Comparison of ENCODE assay signal across 27 cellular contexts in the genomic region with DNA sequence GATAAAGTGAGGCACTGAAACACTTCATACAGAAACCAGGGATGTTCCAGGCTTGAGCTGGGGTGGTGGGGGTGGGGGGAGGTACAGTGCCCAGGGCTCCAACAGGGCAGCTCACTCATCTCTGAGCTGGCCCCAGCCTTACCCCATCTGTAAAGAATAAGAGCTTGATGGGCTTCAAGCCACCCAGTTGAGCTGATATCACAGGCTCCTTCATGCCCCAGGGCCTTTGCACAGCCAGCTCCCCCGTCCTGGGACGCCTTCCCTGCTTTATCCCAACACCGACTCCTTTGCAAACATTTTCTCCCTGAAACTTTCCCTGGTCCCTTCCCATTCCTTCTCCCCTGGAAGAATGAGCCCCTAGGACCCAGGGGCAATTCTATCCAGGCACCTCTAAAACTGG.
DNase-seq lines count a peak whose midpoint lies in the region; ATAC-seq, FAIRE-seq and TF ChIP-seq lines count a peak whose summit lies in the region.
"Had no signal": no experiment of that assay in that cellular context is flagged by ENCODE, and none has a peak within 500 bp of the region (broad histone marks: within the 10 kb centered on the region; RNA-seq: fewer than 3 reads in every experiment).

No MANE protein-coding gene starts in this region.

- TF ChIP-seq EP300 in HepG2 (IDR thresholded peaks at IDR 0.05; ENCODE audit: low read depth in 2 of 2, low read length in 2 of 2) = no peak
- no peak for TF ChIP-seq EP300 in HepG2 (CRISPR knock-in tag; IDR thresholded peaks at IDR 0.05; ENCODE audit: borderline replicate concordance)

- H3K4me2 ChIP-seq in HepG2 (ENCODE audit: low read depth, low read length) = no peak overlapping the region
- H3K4me2 ChIP-seq: BLaER1 had no signal

- no peak for TF ChIP-seq RAD21 in HepG2 (CRISPR knock-in tag; IDR thresholded peaks at IDR 0.05)

- H3K4me1 Mint-ChIP-seq in nephron progenitor cell = peaks cover 15% of the 10 kb centered on the region
- no peaks in the 10 kb centered on the region for H3K4me1 Mint-ChIP-seq in activated T-helper 2 cell treated with anti-CD3 and anti-CD28 coated beads, Interferon-gamma antibody, Interleukin-2, Interleukin-4, amounts not matched to agents 10 μg/mL and 5 μg/mL and 100 μg/mL, durations not matched to agents 14 hours and 24 hours and 36 hours (ENCODE audit: low read depth)
- H3K4me1 Mint-ChIP-seq: CD4-positive, CD25-positive, alpha-beta regulatory T cell; CD8-positive, alpha-beta memory T cell had no signal

- DNase-seq in HepG2 (ENCODE audit: low spot score) = no peak
- DNase-seq in right lobe of liver = no peak
- DNase-seq in RPMI7951 (ENCODE audit: low read depth) = peak; percentile 11
- DNase-seq in nephron progenitor cell = no peak
- no peak for DNase-seq in pancreas
- no peak for DNase-seq in activated T-helper 2 cell treated with anti-CD3 and anti-CD28 coated beads, Interferon-gamma antibody, Interleukin-2, Interleukin-4, amounts not matched to agents 10 μg/mL and 5 μg/mL and 100 μg/mL, durations not matched to agents 14 hours and 24 hours and 36 hours (ENCODE audit: low spot score)
- DNase-seq: ACHN; BE2C; C1 segment of cervical spinal cord; CD4-positive, alpha-beta memory T cell; CD4-positive, CD25-positive, alpha-beta regulatory T cell; CD8-positive, alpha-beta memory T cell; COR-L47; DMS 273 treated with DMSO at 0.1 percent for 48 hours; DMS153; DMS53; DMS79; DND-41; EL; GDM1 had no signal

- H3K9ac ChIP-seq in HepG2 (ENCODE audit: insufficient read depth, low read depth, low read length) = no peak overlapping the region
- H3K9ac ChIP-seq: BLaER1 had no signal

- no peaks in the 10 kb centered on the region for H3K79me2 ChIP-seq in HepG2 (ENCODE audit: insufficient read depth, low read length)

- ATAC-seq in HepG2 (no peak), right lobe of liver (no peak), HG03139 (IDR thresholded peaks at IDR 0.05; ENCODE audit: unreplicated experiment) (no peak), pancreas (no peak)
- ATAC-seq: GM12878 had no signal

- WGBS in HepG2 (ENCODE audit: low lambda C conversion rate) = 57% methylated on average over 3 of the region's 3 CpGs
- WGBS in right lobe of liver (ENCODE audit: insufficient coverage, low coverage, low lambda C conversion rate, missing lambda C conversion rate) = 68% methylated on average over 3 of the region's 3 CpGs
- WGBS in pancreas, 2 donors = 89 to 93% methylated on average over 3 of the region's 3 CpGs

- peak overlapping the region; percentile 25 for H3K27ac Mint-ChIP-seq in nephron progenitor cell
- H3K27ac Mint-ChIP-seq in activated T-helper 2 cell treated with anti-CD3 and anti-CD28 coated beads, Interferon-gamma antibody, Interleukin-2, Interleukin-4, amounts not matched to agents 10 μg/mL and 5 μg/mL and 100 μg/mL, durations not matched to agents 14 hours and 24 hours and 36 hours = no peak overlapping the region
- H3K27ac Mint-ChIP-seq: CD14-positive monocyte; CD4-positive, CD25-positive, alpha-beta regulatory T cell; CD8-positive, alpha-beta memory T cell had no signal

- H3K4me3 ChIP-seq in HepG2 (replicated peaks in 1 of 3; ENCODE audit: insufficient read depth in 1 of 3, low read depth in 2 of 3, low read length in 3 of 3) = no peak overlapping the region
- no peak overlapping the region for H3K4me3 ChIP-seq in right lobe of liver
- no peak overlapping the region for H3K4me3 ChIP-seq in pancreas
- H3K4me3 ChIP-seq: BLaER1, GM12878 had no signal

- H3K27ac ChIP-seq in HepG2 (ENCODE audit: extremely low read length, insufficient read depth, low read length) (no peak overlapping the region), right lobe of liver (no peak overlapping the region), pancreas (no peak overlapping the region)
- H3K27ac ChIP-seq: 22Rv1, BLaER1 had no signal

- H3K4me1 ChIP-seq in HepG2 (ENCODE audit: insufficient read depth, low read length) = peaks cover 54% of the 10 kb centered on the region
- peaks cover 0 to 8% (median 0%) of the 10 kb centered on the region in 4 donors for H3K4me1 ChIP-seq in right lobe of liver
- no peaks in the 10 kb centered on the region for H3K4me1 ChIP-seq in pancreas
- H3K4me1 ChIP-seq: BE2C had no signal

- CTCF ChIA-PET in HepG2 (lab: Yijun Ruan, JAX; ENCODE audit: low intra/inter-chr PET ratio, low total read pairs) = no interaction called here

- no peak overlapping the region for H2AFZ ChIP-seq in HepG2 (ENCODE audit: low read length)

- in situ Hi-C loops in HepG2 (cut with HindIII; ENCODE audit: extremely low pct_ligation_motif_present, low pct_unique_long_range_greater_than_20kb) = no loop called here

- POLR2A ChIA-PET in HepG2 (lab: Yijun Ruan, JAX) = interaction anchor here (0.9 to 2.1 kb wide), 2 partner anchors 10 to 37 kb away, joined by 4 read pairs; no protein-coding TSS in a partner anchor

- no TSS peak for BruUV-seq in HepG2 (replicated peaks; lab: Mats Ljungman, UMichigan)

- H3K4me3 Mint-ChIP-seq in nephron progenitor cell = no peak overlapping the region
- no peak overlapping the region for H3K4me3 Mint-ChIP-seq in activated T-helper 2 cell treated with anti-CD3 and anti-CD28 coated beads, Interferon-gamma antibody, Interleukin-2, Interleukin-4, amounts not matched to agents 10 μg/mL and 5 μg/mL and 100 μg/mL, durations not matched to agents 14 hours and 24 hours and 36 hours (ENCODE audit: low read depth)
- H3K4me3 Mint-ChIP-seq: CD14-positive monocyte; CD4-positive, alpha-beta memory T cell; CD4-positive, CD25-positive, alpha-beta regulatory T cell; CD8-positive, alpha-beta memory T cell had no signal

- no peaks in the 10 kb centered on the region for H3K36me3 Mint-ChIP-seq in nephron progenitor cell (ENCODE audit: low read depth)
- H3K36me3 Mint-ChIP-seq in activated T-helper 2 cell treated with anti-CD3 and anti-CD28 coated beads, Interferon-gamma antibody, Interleukin-2, Interleukin-4, amounts not matched to agents 10 μg/mL and 5 μg/mL and 100 μg/mL, durations not matched to agents 14 hours and 24 hours and 36 hours (ENCODE audit: low read depth) = no peaks in the 10 kb centered on the region
- H3K36me3 Mint-ChIP-seq: CD14-positive monocyte; CD4-positive, alpha-beta memory T cell; CD4-positive, CD25-positive, alpha-beta regulatory T cell; CD8-positive, alpha-beta memory T cell had no signal

- intact Hi-C loops in HepG2 (cut with micrococcal nuclease; ENCODE audit: unreplicated experiment) = no loop called here
- intact Hi-C loops in right lobe of liver (cut with DNase I) = no loop called here
- intact Hi-C loops in pancreas (cut with DNase I) = no loop called here
- intact Hi-C loops in activated T-helper 2 cell treated with anti-CD3 and anti-CD28 coated beads, Interferon-gamma antibody, Interleukin-2, Interleukin-4, amounts not matched to agents 10 μg/mL and 5 μg/mL and 100 μg/mL, durations not matched to agents 14 hours and 24 hours and 36 hours (cut with micrococcal nuclease) = no loop called here

- no peaks in the 10 kb centered on the region for H3K27me3 ChIP-seq in HepG2 (ENCODE audit: control insufficient read depth in 1 of 2, insufficient read depth in 2 of 2, low read length in 2 of 2)
- H3K27me3 ChIP-seq in right lobe of liver = no peaks in the 10 kb centered on the region
- H3K27me3 ChIP-seq in pancreas = no peaks in the 10 kb centered on the region
- H3K27me3 ChIP-seq: BE2C, BLaER1 had no signal

- TF ChIP-seq CTCF in HepG2 (CRISPR knock-in tag; IDR thresholded peaks at IDR 0.05) (no peak), right lobe of liver (IDR thresholded peaks at IDR 0.05) (no peak), nephron progenitor cell (IDR thresholded peaks at IDR 0.05) (no peak), pancreas (IDR thresholded peaks at IDR 0.05) (no peak)

- H3K9me3 Mint-ChIP-seq in nephron progenitor cell = no peaks in the 10 kb centered on the region
- H3K9me3 Mint-ChIP-seq in activated T-helper 2 cell treated with anti-CD3 and anti-CD28 coated beads, Interferon-gamma antibody, Interleukin-2, Interleukin-4, amounts not matched to agents 10 μg/mL and 5 μg/mL and 100 μg/mL, durations not matched to agents 14 hours and 24 hours and 36 hours = no peaks in the 10 kb centered on the region
- H3K9me3 Mint-ChIP-seq: CD14-positive monocyte; CD4-positive, alpha-beta memory T cell; CD4-positive, CD25-positive, alpha-beta regulatory T cell; CD8-positive, alpha-beta memory T cell had no signal

- H4K20me1 ChIP-seq in HepG2 (ENCODE audit: insufficient read depth, low read length) = no peaks in the 10 kb centered on the region
- H4K20me1 ChIP-seq: BLaER1 had no signal

- TF ChIP-seq POLR2A in HepG2 (IDR thresholded peaks at IDR 0.05; ENCODE audit: insufficient read depth in 1 of 2, low read depth in 2 of 2, low read length in 2 of 2) (no peak), right lobe of liver (IDR thresholded peaks at IDR 0.05) (no peak)

- H3K27me3 Mint-ChIP-seq in nephron progenitor cell (ENCODE audit: low read depth, poor library complexity) = peaks cover 2% of the 10 kb centered on the region
- no peaks in the 10 kb centered on the region for H3K27me3 Mint-ChIP-seq in activated T-helper 2 cell treated with anti-CD3 and anti-CD28 coated beads, Interferon-gamma antibody, Interleukin-2, Interleukin-4, amounts not matched to agents 10 μg/mL and 5 μg/mL and 100 μg/mL, durations not matched to agents 14 hours and 24 hours and 36 hours (ENCODE audit: low read depth)

- FAIRE-seq in HepG2 (lab: Jason Lieb, UNC) = no peak
- FAIRE-seq in pancreas (lab: Jason Lieb, UNC) = no peak
- FAIRE-seq: GM12878, GM12892, GM18507 had no signal

- H3K36me3 ChIP-seq in HepG2 (replicated peaks in 1 of 2; ENCODE audit: control insufficient read depth in 1 of 2, insufficient read depth in 2 of 2, low read length in 2 of 2) (no peaks in the 10 kb centered on the region), right lobe of liver (no peaks in the 10 kb centered on the region), pancreas (no peaks in the 10 kb centered on the region)
- H3K36me3 ChIP-seq: BE2C, BLaER1 had no signal

- H3K9me3 ChIP-seq in HepG2 (ENCODE audit: low read length) = no peaks in the 10 kb centered on the region
- no peaks in the 10 kb centered on the region for H3K9me3 ChIP-seq in right lobe of liver
- no peaks in the 10 kb centered on the region for H3K9me3 ChIP-seq in pancreas
- H3K9me3 ChIP-seq: BE2C, BLaER1 had no signal

TF ChIP-seq in HepG2, 621 proteins besides CTCF, POLR2A, EP300 and RAD21:
- TF ChIP-seq ZMYM3 (CRISPR knock-in tag; IDR thresholded peaks at IDR 0.05) (peak; percentile 79), MIXL1 (CRISPR knock-in tag; IDR thresholded peaks at IDR 0.05) (no peak)
TF ChIP-seq in HepG2: peak in this region for 1.
